ENCODE assay signal across 1 cellular context in the genomic region with DNA sequence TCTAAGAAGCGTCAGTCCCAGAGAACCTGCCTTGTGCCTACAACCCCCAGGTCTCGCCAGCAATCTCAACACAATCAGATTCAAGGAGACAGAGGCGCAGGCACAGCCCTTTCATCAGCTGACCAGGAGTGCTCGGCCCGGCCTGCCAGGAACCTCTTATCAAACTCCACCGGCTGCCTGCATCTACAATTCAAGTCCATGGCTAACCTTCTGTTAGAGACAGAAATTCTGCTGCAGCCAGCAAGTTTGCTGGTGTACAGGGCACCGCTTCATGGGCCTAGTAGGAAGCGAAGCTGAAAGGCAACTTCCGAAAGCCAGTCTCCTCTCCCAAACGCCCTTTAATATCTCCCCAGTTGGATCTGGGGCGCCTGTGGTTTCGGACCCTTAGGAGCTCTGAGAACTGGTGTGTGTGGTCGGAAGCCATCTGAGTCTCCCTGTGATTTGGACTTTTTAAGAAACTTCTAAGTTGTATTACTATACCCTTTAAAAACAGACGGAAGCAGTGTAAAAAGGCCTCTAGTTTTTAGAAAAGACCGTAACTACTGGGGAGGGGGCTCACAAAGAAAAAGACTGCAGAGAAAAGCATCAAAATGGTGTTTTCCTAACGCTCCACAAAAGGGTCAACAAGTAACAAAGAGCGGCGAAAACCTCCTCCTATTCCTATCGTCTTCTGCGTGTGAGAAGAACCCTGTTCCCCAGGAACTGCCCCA.
TF ChIP-seq lines count a peak whose summit lies in the region.

No MANE protein-coding gene starts in this region.

TF ChIP-seq in K562, 482 proteins besides CTCF, POLR2A, EP300 and RAD21 (continued from another document and continues in another):
- TF ChIP-seq, protein P1, sequence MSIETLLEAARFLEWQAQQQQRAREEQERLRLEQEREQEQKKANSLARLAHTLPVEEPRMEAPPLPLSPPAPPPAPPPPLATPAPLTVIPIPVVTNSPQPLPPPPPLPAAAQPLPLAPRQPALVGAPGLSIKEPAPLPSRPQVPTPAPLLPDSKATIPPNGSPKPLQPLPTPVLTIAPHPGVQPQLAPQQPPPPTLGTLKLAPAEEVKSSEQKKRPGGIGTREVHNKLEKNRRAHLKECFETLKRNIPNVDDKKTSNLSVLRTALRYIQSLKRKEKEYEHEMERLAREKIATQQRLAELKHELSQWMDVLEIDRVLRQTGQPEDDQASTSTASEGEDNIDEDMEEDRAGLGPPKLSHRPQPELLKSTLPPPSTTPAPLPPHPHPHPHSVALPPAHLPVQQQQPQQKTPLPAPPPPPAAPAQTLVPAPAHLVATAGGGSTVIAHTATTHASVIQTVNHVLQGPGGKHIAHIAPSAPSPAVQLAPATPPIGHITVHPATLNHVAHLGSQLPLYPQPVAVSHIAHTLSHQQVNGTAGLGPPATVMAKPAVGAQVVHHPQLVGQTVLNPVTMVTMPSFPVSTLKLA (conservative IDR thresholded peaks at IDR 0.05) = peak; percentile 20 to 37; a peak in 1 of 4 replicates
- peak; percentile 76 for TF ChIP-seq MEIS2 (IDR thresholded peaks at IDR 0.05; ENCODE audit: partially characterized antibody)
- no peak for TF ChIP-seq GTF2A2 (tag; IDR thresholded peaks at IDR 0.05)
- peak; percentile 76; the same call in 1 of the 2 replicates for TF ChIP-seq JUND (IDR thresholded peaks at IDR 0.05; ENCODE audit: borderline replicate concordance, low read depth, low read length)
- peak; percentile 16; the same call in 1 of the 3 replicates for TF ChIP-seq JUND (tag; IDR thresholded peaks at IDR 0.05; ENCODE audit: borderline replicate concordance, low read depth, low read length)
- TF ChIP-seq ETS2 (tag; IDR thresholded peaks at IDR 0.05; ENCODE audit: borderline replicate concordance, poor library complexity, severe bottlenecking) = no peak
- TF ChIP-seq EZH2 (IDR thresholded peaks at IDR 0.05; ENCODE audit: borderline replicate concordance, low read depth, low read length) = no peak
- TF ChIP-seq, protein P2, sequence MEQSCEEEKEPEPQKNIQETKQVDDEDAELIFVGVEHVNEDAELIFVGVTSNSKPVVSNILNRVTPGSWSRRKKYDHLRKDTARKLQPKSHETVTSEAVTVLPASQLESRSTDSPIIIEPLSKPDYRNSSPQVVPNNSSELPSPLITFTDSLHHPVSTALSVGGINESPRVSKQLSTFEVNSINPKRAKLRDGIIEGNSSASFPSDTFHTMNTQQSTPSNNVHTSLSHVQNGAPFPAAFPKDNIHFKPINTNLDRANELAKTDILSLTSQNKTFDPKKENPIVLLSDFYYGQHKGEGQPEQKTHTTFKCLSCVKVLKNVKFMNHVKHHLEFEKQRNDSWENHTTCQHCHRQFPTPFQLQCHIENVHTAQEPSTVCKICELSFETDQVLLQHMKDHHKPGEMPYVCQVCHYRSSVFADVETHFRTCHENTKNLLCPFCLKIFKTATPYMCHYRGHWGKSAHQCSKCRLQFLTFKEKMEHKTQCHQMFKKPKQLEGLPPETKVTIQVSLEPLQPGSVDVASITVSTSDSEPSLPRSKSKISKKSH (CRISPR knock-in tag; IDR thresholded peaks at IDR 0.05) = no peak
- TF ChIP-seq IRF2 (CRISPR knock-in tag; IDR thresholded peaks at IDR 0.05) = no peak
- TF ChIP-seq, protein P3, sequence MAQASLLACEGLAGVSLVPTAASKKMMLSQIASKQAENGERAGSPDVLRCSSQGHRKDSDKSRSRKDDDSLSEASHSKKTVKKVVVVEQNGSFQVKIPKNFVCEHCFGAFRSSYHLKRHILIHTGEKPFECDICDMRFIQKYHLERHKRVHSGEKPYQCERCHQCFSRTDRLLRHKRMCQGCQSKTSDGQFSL (CRISPR knock-in tag; IDR thresholded peaks at IDR 0.05) = no peak
- TF ChIP-seq, protein P3 (tag; IDR thresholded peaks at IDR 0.05) = no peak
- TF ChIP-seq, protein P4, sequence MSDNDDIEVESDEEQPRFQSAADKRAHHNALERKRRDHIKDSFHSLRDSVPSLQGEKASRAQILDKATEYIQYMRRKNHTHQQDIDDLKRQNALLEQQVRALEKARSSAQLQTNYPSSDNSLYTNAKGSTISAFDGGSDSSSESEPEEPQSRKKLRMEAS (CRISPR knock-in tag; IDR thresholded peaks at IDR 0.05) = peak; percentile 18; the same call in 1 of the 2 replicates
- TF ChIP-seq, protein P5, sequence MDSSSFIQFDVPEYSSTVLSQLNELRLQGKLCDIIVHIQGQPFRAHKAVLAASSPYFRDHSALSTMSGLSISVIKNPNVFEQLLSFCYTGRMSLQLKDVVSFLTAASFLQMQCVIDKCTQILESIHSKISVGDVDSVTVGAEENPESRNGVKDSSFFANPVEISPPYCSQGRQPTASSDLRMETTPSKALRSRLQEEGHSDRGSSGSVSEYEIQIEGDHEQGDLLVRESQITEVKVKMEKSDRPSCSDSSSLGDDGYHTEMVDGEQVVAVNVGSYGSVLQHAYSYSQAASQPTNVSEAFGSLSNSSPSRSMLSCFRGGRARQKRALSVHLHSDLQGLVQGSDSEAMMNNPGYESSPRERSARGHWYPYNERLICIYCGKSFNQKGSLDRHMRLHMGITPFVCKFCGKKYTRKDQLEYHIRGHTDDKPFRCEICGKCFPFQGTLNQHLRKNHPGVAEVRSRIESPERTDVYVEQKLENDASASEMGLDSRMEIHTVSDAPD (CRISPR knock-in tag; IDR thresholded peaks at IDR 0.05) = no peak
- no peak for TF ChIP-seq RHOXF2B (CRISPR knock-in tag; conservative IDR thresholded peaks at IDR 0.05)
- no peak for TF ChIP-seq FOXK1 (CRISPR knock-in tag; IDR thresholded peaks at IDR 0.05; ENCODE audit: borderline replicate concordance)
- TF ChIP-seq HOXB6 (CRISPR knock-in tag; IDR thresholded peaks at IDR 0.05; ENCODE audit: borderline replicate concordance) = no peak
- TF ChIP-seq FUS (optimal IDR thresholded peaks at IDR 0.05; ENCODE audit: low read depth, low read length) = no peak
- no peak for TF ChIP-seq NR2C2 (CRISPR knock-in tag; IDR thresholded peaks at IDR 0.05)
- TF ChIP-seq NR2C2 (tag; IDR thresholded peaks at IDR 0.05) = no peak
- TF ChIP-seq, protein P6, sequence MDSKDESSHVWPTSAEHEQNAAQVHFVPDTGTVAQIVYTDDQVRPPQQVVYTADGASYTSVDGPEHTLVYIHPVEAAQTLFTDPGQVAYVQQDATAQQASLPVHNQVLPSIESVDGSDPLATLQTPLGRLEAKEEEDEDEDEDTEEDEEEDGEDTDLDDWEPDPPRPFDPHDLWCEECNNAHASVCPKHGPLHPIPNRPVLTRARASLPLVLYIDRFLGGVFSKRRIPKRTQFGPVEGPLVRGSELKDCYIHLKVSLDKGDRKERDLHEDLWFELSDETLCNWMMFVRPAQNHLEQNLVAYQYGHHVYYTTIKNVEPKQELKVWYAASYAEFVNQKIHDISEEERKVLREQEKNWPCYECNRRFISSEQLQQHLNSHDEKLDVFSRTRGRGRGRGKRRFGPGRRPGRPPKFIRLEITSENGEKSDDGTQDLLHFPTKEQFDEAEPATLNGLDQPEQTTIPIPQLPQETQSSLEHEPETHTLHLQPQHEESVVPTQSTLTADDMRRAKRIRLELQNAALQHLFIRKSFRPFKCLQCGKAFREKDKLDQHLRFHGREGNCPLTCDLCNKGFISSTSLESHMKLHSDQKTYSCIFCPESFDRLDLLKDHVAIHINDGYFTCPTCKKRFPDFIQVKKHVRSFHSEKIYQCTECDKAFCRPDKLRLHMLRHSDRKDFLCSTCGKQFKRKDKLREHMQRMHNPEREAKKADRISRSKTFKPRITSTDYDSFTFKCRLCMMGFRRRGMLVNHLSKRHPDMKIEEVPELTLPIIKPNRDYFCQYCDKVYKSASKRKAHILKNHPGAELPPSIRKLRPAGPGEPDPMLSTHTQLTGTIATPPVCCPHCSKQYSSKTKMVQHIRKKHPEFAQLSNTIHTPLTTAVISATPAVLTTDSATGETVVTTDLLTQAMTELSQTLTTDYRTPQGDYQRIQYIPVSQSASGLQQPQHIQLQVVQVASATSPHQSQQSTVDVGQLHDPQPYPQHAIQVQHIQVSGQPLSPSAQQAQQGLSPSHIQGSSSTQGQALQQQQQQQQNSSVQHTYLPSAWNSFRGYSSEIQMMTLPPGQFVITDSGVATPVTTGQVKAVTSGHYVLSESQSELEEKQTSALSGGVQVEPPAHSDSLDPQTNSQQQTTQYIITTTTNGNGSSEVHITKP (IDR thresholded peaks at IDR 0.05; ENCODE audit: partially characterized antibody) = no peak
- no peak for TF ChIP-seq GTF2F1 (IDR thresholded peaks at IDR 0.05; ENCODE audit: low read depth, low read length)
- TF ChIP-seq MAFG (tag; conservative IDR thresholded peaks at IDR 0.05) = no peak; the same call in 1 of the 2 replicates
- TF ChIP-seq, protein P7, sequence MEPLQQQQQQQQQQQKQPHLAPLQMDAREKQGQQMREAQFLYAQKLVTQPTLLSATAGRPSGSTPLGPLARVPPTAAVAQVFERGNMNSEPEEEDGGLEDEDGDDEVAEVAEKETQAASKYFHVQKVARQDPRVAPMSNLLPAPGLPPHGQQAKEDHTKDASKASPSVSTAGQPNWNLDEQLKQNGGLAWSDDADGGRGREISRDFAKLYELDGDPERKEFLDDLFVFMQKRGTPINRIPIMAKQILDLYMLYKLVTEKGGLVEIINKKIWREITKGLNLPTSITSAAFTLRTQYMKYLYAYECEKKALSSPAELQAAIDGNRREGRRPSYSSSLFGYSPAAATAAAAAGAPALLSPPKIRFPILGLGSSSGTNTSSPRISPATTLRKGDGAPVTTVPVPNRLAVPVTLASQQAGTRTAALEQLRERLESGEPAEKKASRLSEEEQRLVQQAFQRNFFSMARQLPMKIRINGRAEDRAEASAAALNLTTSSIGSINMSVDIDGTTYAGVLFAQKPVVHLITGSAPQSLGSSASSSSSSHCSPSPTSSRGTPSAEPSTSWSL (CRISPR knock-in tag; IDR thresholded peaks at IDR 0.05; ENCODE audit: borderline replicate concordance) = no peak
- TF ChIP-seq KHSRP (IDR thresholded peaks at IDR 0.05) = no peak
- no peak for TF ChIP-seq CREBBP (IDR thresholded peaks at IDR 0.05; ENCODE audit: low read depth, low read length)
- TF ChIP-seq PHB2 (IDR thresholded peaks at IDR 0.05; ENCODE audit: low read depth) = no peak
- no peak for TF ChIP-seq POLR2AphosphoS2 (IDR thresholded peaks at IDR 0.05; ENCODE audit: low read length)
- no peak for TF ChIP-seq ZNF696 (CRISPR knock-in tag; conservative IDR thresholded peaks at IDR 0.05)
- no peak for TF ChIP-seq RBM15 (IDR thresholded peaks at IDR 0.05; ENCODE audit: insufficient read depth, low read length)
- no peak for TF ChIP-seq ZNF311 (CRISPR knock-in tag; IDR thresholded peaks at IDR 0.05)
- TF ChIP-seq ZNF785 (CRISPR knock-in tag; IDR thresholded peaks at IDR 0.05) = no peak
- TF ChIP-seq ZFP30 (CRISPR knock-in tag; IDR thresholded peaks at IDR 0.05; ENCODE audit: borderline replicate concordance) = no peak
- no peak for TF ChIP-seq NFXL1 (CRISPR knock-in tag; IDR thresholded peaks at IDR 0.05)
- TF ChIP-seq, protein P8, sequence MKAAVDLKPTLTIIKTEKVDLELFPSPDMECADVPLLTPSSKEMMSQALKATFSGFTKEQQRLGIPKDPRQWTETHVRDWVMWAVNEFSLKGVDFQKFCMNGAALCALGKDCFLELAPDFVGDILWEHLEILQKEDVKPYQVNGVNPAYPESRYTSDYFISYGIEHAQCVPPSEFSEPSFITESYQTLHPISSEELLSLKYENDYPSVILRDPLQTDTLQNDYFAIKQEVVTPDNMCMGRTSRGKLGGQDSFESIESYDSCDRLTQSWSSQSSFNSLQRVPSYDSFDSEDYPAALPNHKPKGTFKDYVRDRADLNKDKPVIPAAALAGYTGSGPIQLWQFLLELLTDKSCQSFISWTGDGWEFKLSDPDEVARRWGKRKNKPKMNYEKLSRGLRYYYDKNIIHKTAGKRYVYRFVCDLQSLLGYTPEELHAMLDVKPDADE (conservative IDR thresholded peaks at IDR 0.05; ENCODE audit: control insufficient read depth, low read depth, low read length) = 0 out of 2 replicates have a peak, but pooled peaks have one; percentile 57
- no peak for TF ChIP-seq PHB (CRISPR knock-in tag; IDR thresholded peaks at IDR 0.05)
- TF ChIP-seq FOS (IDR thresholded peaks at IDR 0.05; ENCODE audit: extremely low read depth, insufficient read length) = no peak
- no peak for TF ChIP-seq ZNF41 (CRISPR knock-in tag; conservative IDR thresholded peaks at IDR 0.05)
- 0 out of 2 replicates have a peak, but pooled peaks have one; percentile 20 for TF ChIP-seq GABPB1 (CRISPR knock-in tag; IDR thresholded peaks at IDR 0.05)
- peak; percentile 15 to 92; a peak in 2 of 4 replicates for TF ChIP-seq HDAC1 (IDR thresholded peaks at IDR 0.05)
- 0 out of 2 replicates have a peak, but pooled peaks have one; percentile 28 for TF ChIP-seq SMARCC2 (IDR thresholded peaks at IDR 0.05; ENCODE audit: low read depth)
- TF ChIP-seq RBM17 (IDR thresholded peaks at IDR 0.05; ENCODE audit: borderline replicate concordance, low read depth, low read length) = no peak
- peak; percentile 66; the same call in 1 of the 2 replicates for TF ChIP-seq BRD4 (IDR thresholded peaks at IDR 0.05)
- no peak for TF ChIP-seq ATF1 (CRISPR knock-in tag; IDR thresholded peaks at IDR 0.05)
- TF ChIP-seq ATF1 (tag; IDR thresholded peaks at IDR 0.05) = no peak
- TF ChIP-seq IFI16 (CRISPR knock-in tag; IDR thresholded peaks at IDR 0.05) = no peak
- 0 out of 2 replicates have a peak, but pooled peaks have one; percentile 54 for TF ChIP-seq ZNF232 (CRISPR knock-in tag; IDR thresholded peaks at IDR 0.05)
- TF ChIP-seq, protein P9, sequence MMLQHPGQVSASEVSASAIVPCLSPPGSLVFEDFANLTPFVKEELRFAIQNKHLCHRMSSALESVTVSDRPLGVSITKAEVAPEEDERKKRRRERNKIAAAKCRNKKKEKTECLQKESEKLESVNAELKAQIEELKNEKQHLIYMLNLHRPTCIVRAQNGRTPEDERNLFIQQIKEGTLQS (IDR thresholded peaks at IDR 0.05) = no peak
- TF ChIP-seq, protein P9 (CRISPR knock-in tag; conservative IDR thresholded peaks at IDR 0.05) = peak; percentile 82
- no peak for TF ChIP-seq SRF (CRISPR knock-in tag; IDR thresholded peaks at IDR 0.05)
- TF ChIP-seq POLR2G (IDR thresholded peaks at IDR 0.05; ENCODE audit: low read depth, low read length) = no peak
- TF ChIP-seq SNRNP70 (optimal IDR thresholded peaks at IDR 0.05; ENCODE audit: low read depth, low read length) = no peak
- 0 out of 4 replicates have a peak, but pooled peaks of 1 of the 2 experiments have one; percentile 41 for TF ChIP-seq FOXA3 (CRISPR knock-in tag; conservative IDR thresholded peaks at IDR 0.05 in 1 of 2, IDR thresholded peaks at IDR 0.05 in 1 of 2)
- no peak for TF ChIP-seq BCL6 (CRISPR knock-in tag; IDR thresholded peaks at IDR 0.05)
